Comparison of ENCODE assay signal across 12 cellular contexts in genomic region chr15:90075420-90076289, GRCh38. TPM values are rescaled to one million over a fixed set of nuclear protein-coding genes. Genes with fewer than 3 reads are reported as not detected.
DNase-seq lines count a peak whose midpoint lies in the region; ATAC-seq, FAIRE-seq and TF ChIP-seq lines count a peak whose summit lies in the region.
"Had no signal": no experiment of that assay in that cellular context is flagged by ENCODE, and none has a peak within 500 bp of the region (broad histone marks: within the 10 kb centered on the region; RNA-seq: fewer than 3 reads in every experiment).

No MANE protein-coding gene starts in this region.

- DNase-seq in Caco-2 = peak; percentile 65 to 69
- peak; percentile 53 for DNase-seq in LHCN-M2 (ENCODE audit: low read depth)
- DNase-seq in H1 (ENCODE audit: low read depth in 1 of 2, low spot score in 2 of 2) = peak in 1 of 2 experiments; percentile 60
- no peak for DNase-seq in neural crest cell (ENCODE audit: low read depth, low spot score)
- no peak for DNase-seq in erythroblast (lab: John Stamatoyannopoulos, UW)
- DNase-seq in CD4-positive, alpha-beta T cell = no peak
- DNase-seq in T1000 (lab: John Stamatoyannopoulos, UW) = no peak
- DNase-seq: activated CD4-positive, CD25-positive, alpha-beta regulatory T cell treated with anti-CD3 and anti-CD28 coated beads, Interleukin-2, amount 50 U/mL, for 72 hours; Calu3; central memory CD4-positive, alpha-beta T cell had no signal

- H3K27me3 ChIP-seq in Caco-2 (replicated peaks; ENCODE audit: control insufficient read depth, insufficient read depth, low read length) (no peaks in the 10 kb centered on the region), H1 (replicated peaks in 1 of 4; ENCODE audit: control insufficient read depth in 3 of 4, extremely low read depth in 1 of 4, insufficient read depth in 3 of 4, low read length in 3 of 4) (no peaks in the 10 kb centered on the region)
- no peaks in the 10 kb centered on the region for H3K27me3 ChIP-seq in CD4-positive, alpha-beta T cell (ENCODE audit: control insufficient read depth, insufficient read depth, low read length)

- H3K79me2 ChIP-seq in H1 (ENCODE audit: control insufficient read depth in 1 of 2, insufficient read depth in 2 of 2, low read length in 2 of 2) = no peaks in the 10 kb centered on the region

- H2BK20ac ChIP-seq in H1 (ENCODE audit: low read length) = no peak overlapping the region

- no peak for ATAC-seq in GM18858 (IDR thresholded peaks at IDR 0.05; ENCODE audit: unreplicated experiment)
- no peak for ATAC-seq in CD4-positive, alpha-beta T cell (ENCODE audit: poor library complexity)

- H3K36me3 ChIP-seq in Caco-2 (ENCODE audit: control insufficient read depth, insufficient read depth, low read length) (no peaks in the 10 kb centered on the region), H1 (ENCODE audit: control insufficient read depth in 2 of 4, insufficient read depth in 4 of 4, low read length in 3 of 4) (peaks cover 0 to 14% (median 0%) of the 10 kb centered on the region in 4 experiments; a peak in 5 of 8 replicates)

- H3K79me1 ChIP-seq in H1 (ENCODE audit: low read depth, low read length) = 0 out of 2 replicates have a peak, but pooled peaks cover 2% of the 10 kb centered on the region

- H2AK5ac ChIP-seq in H1 (ENCODE audit: low read depth, low read length) = no peak overlapping the region

- H3K9me3 ChIP-seq in Caco-2 (no peaks in the 10 kb centered on the region), H1 (ENCODE audit: insufficient read depth in 2 of 2, low read depth in 1 of 2, low read length in 1 of 2) (no peaks in the 10 kb centered on the region)
- H3K9me3 ChIP-seq in CD4-positive, alpha-beta T cell (ENCODE audit: control insufficient read depth, low read length) = no peaks in the 10 kb centered on the region

- H3K9ac ChIP-seq in H1 (replicated peaks in 1 of 4; ENCODE audit: extremely low read depth in 1 of 4, low read depth in 3 of 4, low read length in 3 of 4) = no peak overlapping the region

- 61% methylated on average over 13 of the region's 13 CpGs; no CpG with 5 or more reads in 1 of the 2 experiments for WGBS in H1 (ENCODE audit: extremely low coverage in 1 of 2, insufficient coverage in 1 of 2, insufficient read length in 1 of 2, insufficient replicate concordance in 2 of 2, low coverage in 1 of 2, low lambda C conversion rate in 2 of 2, missing lambda C conversion rate in 1 of 2), 2 experiments

- no peak overlapping the region for H4K8ac ChIP-seq in H1 (ENCODE audit: extremely low read depth, insufficient read depth, low read length)

- H3K4me1 ChIP-seq in Caco-2 (peaks cover 15% of the 10 kb centered on the region), H1 (replicated peaks in 1 of 4; ENCODE audit: control insufficient read depth in 3 of 4, insufficient read depth in 4 of 4, low read length in 3 of 4) (peaks cover 4 to 6% (median 5%) of the 10 kb centered on the region in 4 experiments; a peak in 5 of 7 replicates)

- peak overlapping the region; percentile 22 to 34; a peak in 2 of 4 replicates for H3K4me2 ChIP-seq in H1 (ENCODE audit: insufficient read depth in 1 of 2, low read depth in 2 of 2, low read length in 2 of 2)

- POLR2A ChIA-PET in Caco-2 (lab: Charles Lee) (interaction anchor here (0.6 kb wide), 3 partner anchors 162 to 182 kb away, joined by 3 to 4 read pairs (median 4); partner anchors contain the start of genes AP3S2 and ARPIN), H1 (lab: Charles Lee; ENCODE audit: partially characterized antibody) (interaction anchor here (0.7 to 2.2 kb wide), 11 partner anchors 9 to 94 kb away, joined by 3 to 7 read pairs (median 4); partner anchors contain the start of genes IDH2 and ZNF710)
- POLR2A ChIA-PET in CD4-positive, alpha-beta T cell (lab: Charles Lee) = interaction anchor here (0.9 kb wide), 1 partner anchor 182 kb away, joined by 3 read pairs; the partner anchor contains the start of gene AP3S2

- H3K23me2 ChIP-seq in H1 (ENCODE audit: low read depth, low read length) = no peaks in the 10 kb centered on the region

- H3K4me3 ChIP-seq in Caco-2 (ENCODE audit: low read depth, low read length) = no peak overlapping the region
- H3K4me3 ChIP-seq in H1 (ENCODE audit: extremely low read depth in 1 of 4, insufficient read depth in 2 of 4, low read depth in 3 of 4, low read length in 4 of 4) = peak overlapping the region in 1 of 4 experiments; percentile 16; a peak in 2 of 8 replicates

- H3K27ac ChIP-seq in H1 (ENCODE audit: low read depth, low read length) = peak overlapping the region; percentile 16; the same call in 1 of the 2 replicates
- H3K27ac ChIP-seq in CD4-positive, alpha-beta T cell (ENCODE audit: low read depth, low read length) = no peak overlapping the region

- no peak overlapping the region for H3K23ac ChIP-seq in H1 (ENCODE audit: insufficient read length)

- no peak overlapping the region for H4K5ac ChIP-seq in H1 (ENCODE audit: insufficient read length, low read depth, low read length)

- no peak overlapping the region for H2BK120ac ChIP-seq in H1 (replicated peaks; ENCODE audit: low read depth, low read length)

- no peak overlapping the region for H2AFZ ChIP-seq in H1 (ENCODE audit: low read length)

- TF ChIP-seq POLR2A in H1 (IDR thresholded peaks at IDR 0.05; ENCODE audit: control extremely low read depth in 1 of 2, low read depth in 2 of 2, low read length in 2 of 2) (no peak), erythroblast (IDR thresholded peaks at IDR 0.05; ENCODE audit: low read length) (no peak)

- no peak for FAIRE-seq in H1 (lab: Jason Lieb, UNC)

- TF ChIP-seq EP300 in H1 (IDR thresholded peaks at IDR 0.05; ENCODE audit: borderline replicate concordance in 1 of 2, low read depth in 2 of 2, low read length in 2 of 2) = no peak

- no peak overlapping the region for H4K91ac ChIP-seq in H1 (replicated peaks; ENCODE audit: insufficient read length, low read length)

- H3K18ac ChIP-seq in H1 (ENCODE audit: extremely low read depth, low read length) = no peak overlapping the region; the same call in 1 of the 2 replicates

- H3K4me1 Mint-ChIP-seq in Caco-2 (ENCODE audit: low read depth, unreplicated experiment) (peaks cover 14% of the 10 kb centered on the region), neural crest cell (peaks cover 4% of the 10 kb centered on the region)
- H3K4me1 Mint-ChIP-seq in CD4-positive, alpha-beta T cell (ENCODE audit: low read depth) = peaks cover 6% of the 10 kb centered on the region
- H3K4me1 Mint-ChIP-seq: nephron had no signal

- TF ChIP-seq CTCF in Caco-2 (IDR thresholded peaks at IDR 0.05; ENCODE audit: insufficient read depth in 1 of 2, low read depth in 1 of 2, low read length in 1 of 2, severe bottlenecking in 1 of 2, unreplicated experiment in 1 of 2) (no peak), H1 (IDR thresholded peaks at IDR 0.05; ENCODE audit: control extremely low read depth in 1 of 3, insufficient read depth in 1 of 3, low read depth in 1 of 3, low read length in 3 of 3) (no peak), neural crest cell (conservative IDR thresholded peaks at IDR 0.05) (no peak)
- no peak for TF ChIP-seq CTCF in CD4-positive, alpha-beta T cell (IDR thresholded peaks at IDR 0.05)

- H3K36me3 Mint-ChIP-seq in Caco-2 (ENCODE audit: insufficient read depth, unreplicated experiment) = peaks cover 16% of the 10 kb centered on the region
- peaks cover 14% of the 10 kb centered on the region for H3K36me3 Mint-ChIP-seq in neural crest cell (ENCODE audit: low read depth)
- peaks cover 47% of the 10 kb centered on the region for H3K36me3 Mint-ChIP-seq in CD4-positive, alpha-beta T cell (ENCODE audit: low read depth)

- TSS peak; percentile 39 for BruUV-seq in Caco-2 (replicated peaks; lab: Mats Ljungman, UMichigan)

- 0 out of 2 replicates have a peak overlapping the region, but pooled peaks have one; percentile 60 for H2BK12ac ChIP-seq in H1 (ENCODE audit: low read depth, low read length)

- H3K27me3 Mint-ChIP-seq in Caco-2 (ENCODE audit: insufficient read depth, unreplicated experiment) = no peaks in the 10 kb centered on the region
- peaks cover 2% of the 10 kb centered on the region for H3K27me3 Mint-ChIP-seq in neural crest cell (ENCODE audit: low read depth)
- no peaks in the 10 kb centered on the region for H3K27me3 Mint-ChIP-seq in CD4-positive, alpha-beta T cell

- CTCF ChIA-PET in Caco-2 (lab: Charles Lee) = interaction anchor here (0.8 to 1.7 kb wide), 6 partner anchors 9 to 177 kb away, joined by 3 to 6 read pairs (median 4); partner anchors contain the start of genes CIB1, GDPGP1 and IDH2
- CTCF ChIA-PET in H1 (lab: Charles Lee; ENCODE audit: partially characterized antibody) = interaction anchor here (0.9 to 7.4 kb wide), 12 partner anchors 10 to 187 kb away, joined by 3 to 99 read pairs (median 4); no protein-coding TSS in a partner anchor
- CTCF ChIA-PET in CD4-positive, alpha-beta T cell (lab: Charles Lee) = interaction anchor here (0.7 to 1.8 kb wide), 3 partner anchors 9 to 177 kb away, joined by 3 to 4 read pairs (median 3); no protein-coding TSS in a partner anchor

- peaks cover 0 to 5% of the 10 kb centered on the region in 2 experiments for H4K20me1 ChIP-seq in H1 (replicated peaks in 1 of 2; ENCODE audit: control insufficient read depth in 1 of 2, insufficient read depth in 2 of 2, low read length in 2 of 2)

- H3K4me3 Mint-ChIP-seq in Caco-2 (ENCODE audit: unreplicated experiment) = peak overlapping the region; percentile 38
- H3K4me3 Mint-ChIP-seq in neural crest cell = no peak overlapping the region
- no peak overlapping the region for H3K4me3 Mint-ChIP-seq in CD4-positive, alpha-beta T cell
- H3K4me3 Mint-ChIP-seq: nephron had no signal

- TF ChIP-seq RAD21 in H1 (IDR thresholded peaks at IDR 0.05 in 1 of 2, conservative IDR thresholded peaks at IDR 0.05 in 1 of 2; ENCODE audit: low read depth in 2 of 2, low read length in 2 of 2) = no peak

- no peak overlapping the region for H2BK15ac ChIP-seq in H1 (ENCODE audit: low read length)

- H3K9me3 Mint-ChIP-seq in Caco-2 (ENCODE audit: unreplicated experiment) (no peaks in the 10 kb centered on the region), neural crest cell (no peaks in the 10 kb centered on the region)
- H3K9me3 Mint-ChIP-seq in CD4-positive, alpha-beta T cell = no peaks in the 10 kb centered on the region
- H3K9me3 Mint-ChIP-seq: nephron had no signal

- intact Hi-C loops in Caco-2 (cut with micrococcal nuclease; ENCODE audit: unreplicated experiment) = loop anchor here (5.0 kb wide), 1 partner anchor 73 kb away; the partner anchor contains the start of gene ZNF710
- intact Hi-C loops in CD4-positive, alpha-beta T cell (cut with DNase I, micrococcal nuclease) = no loop called here

- peak overlapping the region; percentile 26; the same call in 1 of the 2 replicates for H2BK5ac ChIP-seq in H1 (ENCODE audit: low read depth, low read length)

- peak overlapping the region; percentile 80 for H3K27ac Mint-ChIP-seq in Caco-2 (ENCODE audit: unreplicated experiment)
- peak overlapping the region; percentile 57 for H3K27ac Mint-ChIP-seq in neural crest cell (ENCODE audit: unreplicated experiment)
- H3K27ac Mint-ChIP-seq in CD4-positive, alpha-beta T cell = no peak overlapping the region

- H3K56ac ChIP-seq in H1 (replicated peaks; ENCODE audit: insufficient read length, low read depth, low read length) = no peak overlapping the region

- no peak overlapping the region for H3K14ac ChIP-seq in H1 (ENCODE audit: insufficient read length)

- H3K4ac ChIP-seq in H1 (replicated peaks; ENCODE audit: insufficient read length, low read depth, low read length) = no peak overlapping the region

RNA-seq across cellular contexts. Expression of gene IDH2, which starts 26.6 kb away (rescaled TPM):
- 28.3 and 28.7 TPM in 2 replicates for total RNA-seq in Caco-2 (2022)
- 62.7 and 70.3 TPM in 2 replicates for total RNA-seq in LHCN-M2 (2014; rRNA removed)
- 88.9 TPM for polyA plus RNA-seq in LHCN-M2 (2012)
- 64.2 and 64.6 TPM in 2 replicates for total RNA-seq in H1 (2021; fragmentation: NEBNext Ultra II Directional; extraction: Animal tissue kit (Norgen Biotek cat#: 25700))
- polyA plus RNA-seq in H1 (2011; rRNA removed) = 79.7 and 84.6 TPM in 2 replicates
- 83.6 TPM for polyA plus RNA-seq in H1 (2011; cell fraction: cytosol; rRNA removed)
- 83.9 TPM for polyA plus RNA-seq in H1 (2011; cell fraction: nucleus; rRNA removed)
- polyA plus RNA-seq in H1 (2012, experiment 1 of 2) = 57.0 to 99.4 TPM (median 81.5 TPM) in 4 replicates
- 63.6 TPM for polyA plus RNA-seq in H1 (2012, experiment 2 of 2)
- polyA plus RNA-seq in H1 (2013, experiment 1 of 2) = 43.8 TPM
- 40.8 TPM for polyA plus RNA-seq in H1 (2013, experiment 2 of 2)
- polyA minus RNA-seq in H1 (2011; rRNA and poly(A)+ RNA removed) = 67.3 and 74.7 TPM in 2 replicates
- polyA minus RNA-seq in H1 (2011; cell fraction: cytosol; rRNA and poly(A)+ RNA removed) = 43.6 TPM
- 18.6 TPM for polyA minus RNA-seq in H1 (2011; cell fraction: nucleus; rRNA and poly(A)+ RNA removed)
- 214 and 218 TPM in 2 replicates for total RNA-seq in neural crest cell
- total RNA-seq in CD4-positive, alpha-beta T cell = 10 to 100 TPM; 38.0 to 38.2 TPM

Comparison
In these comparisons a context has a peak if more than half of its experiments do, and no peak if none do; other contexts are left out.
1. DNase-seq: peak in Caco-2 (2 of 2) and LHCN-M2 (single experiment); none in neural crest cell (single experiment), erythroblast (0 of 2), CD4-positive, alpha-beta T cell (0 of 10) and T1000 (single experiment).